In the genomic region with DNA sequence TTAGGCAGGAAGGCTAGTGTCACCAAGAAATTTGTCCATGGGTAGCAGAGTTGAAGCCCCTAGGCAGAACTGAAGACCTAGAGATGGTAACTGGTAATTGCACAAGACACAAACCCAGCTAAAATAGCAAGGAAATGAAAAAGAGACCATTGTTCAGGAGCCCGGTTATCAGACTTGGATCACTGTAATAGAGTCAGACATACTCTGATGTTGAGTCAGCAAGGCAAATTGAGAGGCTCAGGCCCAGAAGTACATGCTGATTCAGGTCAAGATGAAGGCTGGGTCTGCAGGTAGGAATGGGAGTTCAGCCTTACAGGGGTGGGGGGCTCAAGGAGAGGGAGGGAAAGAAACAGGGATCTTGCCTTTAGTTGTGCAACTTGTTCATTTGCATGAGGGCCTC, we compare ENCODE assay signal across 20 cellular contexts. TPM values are rescaled to one million over a fixed set of nuclear protein-coding genes. Genes with fewer than 3 reads are reported as not detected.
DNase-seq lines count a peak whose midpoint lies in the region; ATAC-seq, FAIRE-seq and TF ChIP-seq lines count a peak whose summit lies in the region.
"Had no signal": no experiment of that assay in that cellular context is flagged by ENCODE, and none has a peak within 500 bp of the region (broad histone marks: within the 10 kb centered on the region; RNA-seq: fewer than 3 reads in every experiment).

No MANE protein-coding gene starts in this region.

- ATAC-seq in K562, result no peak
- ATAC-seq in GM21367 (IDR thresholded peaks at IDR 0.05; ENCODE audit: unreplicated experiment), result no peak
- no peak for ATAC-seq in left lobe of liver
- ATAC-seq: lower lobe of right lung had no signal

- CTCF ChIA-PET in K562 (lab: Yijun Ruan, JAX; ENCODE audit: low intra/inter-chr PET ratio), result no interaction called here

- in situ Hi-C loops in K562 (cut with MboI), result no loop called here

- H3K4me3 ChIP-seq in K562 (no peak overlapping the region), Peyer's patch (no peak overlapping the region)
- H3K4me3 ChIP-seq: dorsolateral prefrontal cortex, lower lobe of right lung, sigmoid colon, transverse colon had no signal

- BruUV-seq in K562 (replicated peaks; lab: Mats Ljungman, UMichigan), result no TSS peak

- no peaks in the 10 kb centered on the region for H3K79me2 ChIP-seq in K562 (ENCODE audit: control insufficient read depth, insufficient read depth, low read length)

- H3K27me3 ChIP-seq in K562 (ENCODE audit: control insufficient read depth in 2 of 2, insufficient read depth in 2 of 2, low read length in 2 of 2), result no peaks in the 10 kb centered on the region
- no peaks in the 10 kb centered on the region for H3K27me3 ChIP-seq in Peyer's patch
- H3K27me3 ChIP-seq: dorsolateral prefrontal cortex had no signal

- H3K27ac ChIP-seq in K562 (ENCODE audit: extremely low read depth, low read depth, low read length), result no peak overlapping the region
- no peak overlapping the region for H3K27ac ChIP-seq in Peyer's patch
- H3K27ac ChIP-seq: dorsolateral prefrontal cortex, lower lobe of right lung, sigmoid colon, transverse colon had no signal

- TF ChIP-seq RAD21 in K562 (CRISPR knock-in tag; conservative IDR thresholded peaks at IDR 0.05 in 1 of 2, IDR thresholded peaks at IDR 0.05 in 1 of 2), result no peak

- TF ChIP-seq POLR2A in K562 (conservative IDR thresholded peaks at IDR 0.05) (no peak), Peyer's patch (IDR thresholded peaks at IDR 0.05) (no peak)

- peak overlapping the region; percentile 10; the same call in 1 of the 2 replicates for H2AFZ ChIP-seq in K562 (ENCODE audit: low read depth, low read length)

- DNase-seq in ELR (ENCODE audit: low read depth), result peak; percentile 84
- peak; percentile 70 for DNase-seq in NCI-H226
- DNase-seq in K562 (ENCODE audit: extremely low read depth in 1 of 4, low spot score in 3 of 4), result no peak
- peak; percentile 96 for DNase-seq in islet precursor cell
- no peak for DNase-seq in ecto neural progenitor cell (ENCODE audit: low spot score)
- DNase-seq in Peyer's patch, result no peak
- DNase-seq in left lobe of liver (ENCODE audit: low spot score), result no peak
- DNase-seq: activated CD4-positive, CD25-positive, alpha-beta regulatory T cell treated with anti-CD3 and anti-CD28 coated beads, Interleukin-2, amount 50 U/mL, for 72 hours; activated naive CD8-positive, alpha-beta T cell treated with anti-CD3 and anti-CD28 coated beads, Interleukin-2, amount 10 ng/mL, durations not matched to agents 7 days and 5 days; CD4-positive, CD25-positive, alpha-beta regulatory T cell; DMS79; dorsolateral prefrontal cortex; lower lobe of right lung; NCI-H1048; NCI-H2029 treated with DMSO at 0.1 percent for 48 hours; sigmoid colon; stimulated activated naive CD4-positive, alpha-beta T cell treated with Interleukin-2 at 50 U/mL for 16 hours; transverse colon had no signal

- POLR2A ChIA-PET in K562 (lab: Yijun Ruan, JAX), result interaction anchor here (1.1 kb wide), 1 partner anchor 10 kb away, joined by 4 read pairs; no protein-coding TSS in a partner anchor

- no peaks in the 10 kb centered on the region for H4K20me1 ChIP-seq in K562 (replicated peaks; ENCODE audit: control insufficient read depth, insufficient read depth, low read length)

- H3K9me1 ChIP-seq in K562 (ENCODE audit: control insufficient read depth, insufficient read depth, low read length), result no peaks in the 10 kb centered on the region

- intact Hi-C loops in K562 (cut with micrococcal nuclease), result no loop called here

- H3K4me1 ChIP-seq in K562 (replicated peaks in 1 of 2; ENCODE audit: control insufficient read depth in 2 of 2, insufficient read depth in 2 of 2, low read length in 2 of 2) (peaks cover 0 to 15% of the 10 kb centered on the region in 2 experiments; a peak in 4 of 5 replicates), Peyer's patch (no peaks in the 10 kb centered on the region)
- H3K4me1 ChIP-seq: lower lobe of right lung, sigmoid colon, transverse colon had no signal

- FAIRE-seq in K562 (lab: Jason Lieb, UNC), result no peak
- FAIRE-seq: GM18507 had no signal

- no peak for TF ChIP-seq EP300 in K562 (IDR thresholded peaks at IDR 0.05; ENCODE audit: low read length)

- H3K36me3 ChIP-seq in K562 (ENCODE audit: control insufficient read depth, insufficient read depth, low read length) (no peaks in the 10 kb centered on the region), Peyer's patch (no peaks in the 10 kb centered on the region)
- H3K36me3 ChIP-seq: lower lobe of right lung, sigmoid colon, transverse colon had no signal

- TF ChIP-seq CTCF in K562 (IDR thresholded peaks at IDR 0.05 in 2 of 3, conservative IDR thresholded peaks at IDR 0.05 in 1 of 3; ENCODE audit: insufficient read depth in 2 of 3, low read depth in 1 of 3, low read length in 3 of 3), result no peak
- TF ChIP-seq CTCF in Peyer's patch (IDR thresholded peaks at IDR 0.05), result no peak

- WGBS in K562 (ENCODE audit: insufficient coverage, low coverage, missing lambda C conversion rate), result 0% methylated on average over 1 of the region's 1 CpG

- H3K9ac ChIP-seq in K562 (ENCODE audit: insufficient read depth in 1 of 2, low read depth in 2 of 2, low read length in 2 of 2), result no peak overlapping the region

- no peak overlapping the region for H3K4me2 ChIP-seq in K562 (ENCODE audit: insufficient read depth, low read length)

- H3K9me3 ChIP-seq in K562 (replicated peaks; ENCODE audit: control insufficient read depth, insufficient read depth, low read depth, low read length) (no peaks in the 10 kb centered on the region), Peyer's patch (no peaks in the 10 kb centered on the region)
- H3K9me3 ChIP-seq: lower lobe of right lung, sigmoid colon, transverse colon had no signal

TF ChIP-seq in K562, 482 proteins besides CTCF, POLR2A, EP300 and RAD21:
- TF ChIP-seq C11orf30 (IDR thresholded peaks at IDR 0.05; ENCODE audit: low read depth) (peak; percentile 34; the same call in 1 of the 2 replicates), CEBPB (tag; IDR thresholded peaks at IDR 0.05) (peak; percentile 55; the same call in 1 of the 2 replicates), SMARCB1 (IDR thresholded peaks at IDR 0.05; ENCODE audit: insufficient read length, low read depth) (no peak)

RNA-seq across cellular contexts. Expression of a gene that starts 6.5 kb away (rescaled TPM):
- total RNA-seq in K562 (2011; cell fraction: chromatin; rRNA removed; ENCODE audit: low replicate concordance), result 22.9 and 46.7 TPM in 2 replicates
- 19.5 and 19.6 TPM in 2 replicates for total RNA-seq in K562 (2011; cell fraction: nucleolus; rRNA removed)
- 38.3 and 79.8 TPM in 2 replicates for total RNA-seq in K562 (2011; cell fraction: nucleoplasm; rRNA removed)
- total RNA-seq in K562 (2014; rRNA removed), result 10.1 and 16.3 TPM in 2 replicates
- total RNA-seq in K562 (2014; rRNA removed; fragmentation: Illumina TruSeq; extraction: Trizol), result 14.2 and 15.4 TPM in 2 replicates
- total RNA-seq in K562 (2015; rRNA removed; fragmentation: Illumina TruSeq; extraction: Trizol), result 9.0 and 9.5 TPM in 2 replicates
- total RNA-seq in K562 (2021), result 17.0 and 18.2 TPM in 2 replicates
- 13.1 and 16.5 TPM in 2 replicates for polyA plus RNA-seq in K562 (2011; rRNA removed)
- polyA plus RNA-seq in K562 (2011; cell fraction: cytosol; rRNA removed), result 3.9 and 6.4 TPM in 2 replicates
- 5.9 and 7.9 TPM in 2 replicates for polyA plus RNA-seq in K562 (2011; cell fraction: nucleus; rRNA removed)
- 10.4 and 13.3 TPM in 2 replicates for polyA plus RNA-seq in K562 (2012)
- 10.7 and 11.4 TPM in 2 replicates for polyA plus RNA-seq in K562 (2014; fragmentation: Illumina TruSeq; extraction: Trizol)
- 10 to 100 TPM; 24.3 to 35.3 TPM for polyA plus RNA-seq in K562 (2014; fragmentation: Nextera tagmentation; extraction: Ambion mirVana)
- polyA plus RNA-seq in K562 (2014; rRNA removed), result 20.9 and 23.8 TPM in 2 replicates
- polyA minus RNA-seq in K562 (2011; rRNA and poly(A)+ RNA removed), result 6.4 and 7.7 TPM in 2 replicates
- polyA minus RNA-seq in K562 (2011; cell fraction: cytosol; rRNA and poly(A)+ RNA removed), result 1.6 and 2.5 TPM in 2 replicates
- polyA minus RNA-seq in K562 (2011; cell fraction: nucleus; rRNA and poly(A)+ RNA removed), result 7.5 and 10.7 TPM in 2 replicates
- total RNA-seq in Peyer's patch, result 1 to 10 TPM; 3.3 to 9.4 (median 4.9) TPM
- 6.8 TPM for total RNA-seq in left lobe of liver

RNA-seq across cellular contexts. Expression of a gene that starts 51.2 kb away (rescaled TPM):
- total RNA-seq in K562 (2011; cell fraction: chromatin; rRNA removed; ENCODE audit: low replicate concordance), result 37.6 and 49.9 TPM in 2 replicates
- 23.3 and 28.0 TPM in 2 replicates for total RNA-seq in K562 (2011; cell fraction: nucleolus; rRNA removed)
- total RNA-seq in K562 (2011; cell fraction: nucleoplasm; rRNA removed), result 34.2 and 58.8 TPM in 2 replicates
- total RNA-seq in K562 (2014; rRNA removed), result 17.2 and 20.6 TPM in 2 replicates
- 9.3 and 10.2 TPM in 2 replicates for total RNA-seq in K562 (2014; rRNA removed; fragmentation: Illumina TruSeq; extraction: Trizol)
- 12.1 and 13.8 TPM in 2 replicates for total RNA-seq in K562 (2015; rRNA removed; fragmentation: Illumina TruSeq; extraction: Trizol)
- 23.1 and 24.2 TPM in 2 replicates for total RNA-seq in K562 (2021)
- 6.1 and 9.4 TPM in 2 replicates for polyA plus RNA-seq in K562 (2011; rRNA removed)
- 5.7 and 25.9 TPM in 2 replicates for polyA plus RNA-seq in K562 (2011; cell fraction: cytosol; rRNA removed)
- polyA plus RNA-seq in K562 (2011; cell fraction: nucleus; rRNA removed), result 9.8 and 25.2 TPM in 2 replicates
- polyA plus RNA-seq in K562 (2012), result 15.2 and 17.9 TPM in 2 replicates
- polyA plus RNA-seq in K562 (2014; fragmentation: Illumina TruSeq; extraction: Trizol), result 15.3 and 21.4 TPM in 2 replicates
- under 1 TPM; 0.92 to 0.98 TPM for polyA plus RNA-seq in K562 (2014; fragmentation: Nextera tagmentation; extraction: Ambion mirVana)
- polyA plus RNA-seq in K562 (2014; rRNA removed), result 13.5 and 19.4 TPM in 2 replicates
- 4.9 and 9.7 TPM in 2 replicates for polyA minus RNA-seq in K562 (2011; rRNA and poly(A)+ RNA removed)
- polyA minus RNA-seq in K562 (2011; cell fraction: cytosol; rRNA and poly(A)+ RNA removed), result 5.5 and 9.4 TPM in 2 replicates
- 9.3 and 15.9 TPM in 2 replicates for polyA minus RNA-seq in K562 (2011; cell fraction: nucleus; rRNA and poly(A)+ RNA removed)
- 10 to 100 TPM in 3 of 4 donors, 1 to 10 TPM in 1; 9.1 to 20.6 (median 12.5) TPM for total RNA-seq in Peyer's patch
- total RNA-seq in left lobe of liver, result 13.7 TPM

Comparison
In these comparisons a context has a peak if more than half of its experiments do, and no peak if none do; other contexts are left out.
1. DNase-seq: peak in ELR (single experiment), NCI-H226 (single experiment) and islet precursor cell (single experiment); none in K562 (0 of 4), ecto neural progenitor cell (single experiment), Peyer's patch (0 of 3) and left lobe of liver (single experiment).